14 cellular contexts compared by ENCODE assay signal in genomic region chr18:61998957-61999356, GRCh38.
DNase-seq lines count a peak whose midpoint lies in the region; ATAC-seq, FAIRE-seq and TF ChIP-seq lines count a peak whose summit lies in the region.
"Had no signal": no experiment of that assay in that cellular context is flagged by ENCODE, and none has a peak within 500 bp of the region (broad histone marks: within the 10 kb centered on the region; RNA-seq: fewer than 3 reads in every experiment).

No MANE protein-coding gene starts in this region.

- TF ChIP-seq POLR2A in H54 (IDR thresholded peaks at IDR 0.05; ENCODE audit: low read depth, low read length): no peak

- CTCF ChIA-PET in activated naive CD4-positive, alpha-beta T cell treated with anti-CD3 and anti-CD28 coated beads for 36 hours (lab: Charles Lee): interaction anchor here (1.0 kb wide), 1 partner anchor 133 kb away, joined by 3 read pairs; no protein-coding TSS in a partner anchor

- peaks cover 16% of the 10 kb centered on the region for H3K9me3 Mint-ChIP-seq in activated naive CD4-positive, alpha-beta T cell treated with anti-CD3 and anti-CD28 coated beads for 36 hours

- H3K4me1 Mint-ChIP-seq in activated naive CD4-positive, alpha-beta T cell treated with anti-CD3 and anti-CD28 coated beads for 36 hours (ENCODE audit: low read depth): peaks cover 8% of the 10 kb centered on the region

- intact Hi-C loops in activated naive CD4-positive, alpha-beta T cell treated with anti-CD3 and anti-CD28 coated beads for 36 hours (cut with micrococcal nuclease): loop anchor here (1.0 to 2.0 kb wide), 2 partner anchors 22 to 47 kb away; no protein-coding TSS in a partner anchor

- no peaks in the 10 kb centered on the region for H3K27me3 ChIP-seq in SJSA1 (replicated peaks)
- H3K27me3 ChIP-seq: adrenal gland, suprapubic skin had no signal

- no peaks in the 10 kb centered on the region for H3K36me3 ChIP-seq in SJSA1
- H3K36me3 ChIP-seq: adrenal gland, suprapubic skin had no signal

- DNase-seq in H54 (ENCODE audit: insufficient read length, low spot score): peak; percentile 10
- peak in 1 of 2 experiments; percentile 87 for DNase-seq in SJSA1 (ENCODE audit: low read depth in 1 of 2, low spot score in 2 of 2)
- peak; percentile 83 for DNase-seq in fibroblast of gingiva (ENCODE audit: low read depth)
- DNase-seq in renal cortical epithelial cell (ENCODE audit: low read depth): peak; percentile 64
- DNase-seq in activated naive CD4-positive, alpha-beta T cell treated with anti-CD3 and anti-CD28 coated beads for 36 hours: no peak
- no peak for DNase-seq in NCI-H2227 treated with DMSO at 0.1 percent for 48 hours (lab: John Stamatoyannopoulos, UW)
- DNase-seq: activated CD4-positive, alpha-beta memory T cell treated with anti-CD3 and anti-CD28 coated beads, Interleukin-2, amount 10 ng/mL, durations not matched to agents 7 days and 5 days; adrenal gland; GDM1; NCI-H187 treated with DMSO at 0.1 percent for 48 hours; Right ventricle myocardium superior; stimulated activated CD4-positive, alpha-beta T cell treated with anti-CD3 and anti-CD28 coated beads, Interleukin-4, amount 100 ng/mL, for 1 hour had no signal

- peaks cover 7% of the 10 kb centered on the region for H3K27me3 Mint-ChIP-seq in activated naive CD4-positive, alpha-beta T cell treated with anti-CD3 and anti-CD28 coated beads for 36 hours (ENCODE audit: low read depth)

- peak; percentile 33 for FAIRE-seq in H54 (lab: Jason Lieb, UNC)

- H3K4me1 ChIP-seq in SJSA1 (replicated peaks): peaks cover 24% of the 10 kb centered on the region

- H3K36me3 Mint-ChIP-seq in activated naive CD4-positive, alpha-beta T cell treated with anti-CD3 and anti-CD28 coated beads for 36 hours (ENCODE audit: low read depth): peaks cover 1% of the 10 kb centered on the region

- H3K9me3 ChIP-seq in SJSA1 (replicated peaks): peaks cover 16% of the 10 kb centered on the region
- H3K9me3 ChIP-seq: adrenal gland, suprapubic skin had no signal

- H3K4me3 ChIP-seq in SJSA1: no peak overlapping the region
- H3K4me3 ChIP-seq: adrenal gland, suprapubic skin had no signal

- ATAC-seq in GM21390 (IDR thresholded peaks at IDR 0.05; ENCODE audit: unreplicated experiment): no peak

- H3K27ac Mint-ChIP-seq in activated naive CD4-positive, alpha-beta T cell treated with anti-CD3 and anti-CD28 coated beads for 36 hours: no peak overlapping the region
- H3K27ac Mint-ChIP-seq: activated CD4-positive, alpha-beta memory T cell treated with anti-CD3 and anti-CD28 coated beads, Interleukin-2, amount 10 ng/mL, durations not matched to agents 7 days and 5 days had no signal

- no peak overlapping the region for H3K4me3 Mint-ChIP-seq in activated naive CD4-positive, alpha-beta T cell treated with anti-CD3 and anti-CD28 coated beads for 36 hours
- H3K4me3 Mint-ChIP-seq: activated CD4-positive, alpha-beta memory T cell treated with anti-CD3 and anti-CD28 coated beads, Interleukin-2, amount 10 ng/mL, durations not matched to agents 7 days and 5 days had no signal

- peak overlapping the region; percentile 67 for H3K27ac ChIP-seq in SJSA1
- H3K27ac ChIP-seq: suprapubic skin had no signal

Comparison
In these comparisons a context has a peak if more than half of its experiments do, and no peak if none do; other contexts are left out.
1. DNase-seq: peak in H54 (single experiment), fibroblast of gingiva (single experiment) and renal cortical epithelial cell (single experiment); none in activated naive CD4-positive, alpha-beta T cell treated with anti-CD3 and anti-CD28 coated beads for 36 hours (single experiment) and NCI-H2227 treated with DMSO at 0.1 percent for 48 hours (single experiment).